13 cellular contexts compared by ENCODE assay signal in the genomic region with DNA sequence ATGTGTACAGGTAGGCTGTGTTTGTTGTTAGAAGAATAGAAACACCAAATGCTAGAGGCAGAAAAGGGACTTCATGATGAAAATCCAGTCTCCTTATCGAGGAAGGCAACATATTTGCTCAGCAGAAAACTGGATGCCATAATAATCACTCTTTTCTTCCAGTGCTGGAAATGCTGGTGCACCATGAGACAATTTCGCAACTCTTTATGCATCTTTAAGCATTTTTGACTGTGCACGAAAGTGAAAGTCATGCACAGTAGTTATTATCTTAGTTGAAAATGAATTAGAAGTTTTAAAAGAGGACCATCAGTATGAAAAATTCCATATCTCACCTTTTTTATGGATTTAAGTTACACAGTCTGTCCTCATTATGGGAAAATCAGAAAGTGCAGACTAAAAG.
DNase-seq lines count a peak whose midpoint lies in the region; ATAC-seq, FAIRE-seq and TF ChIP-seq lines count a peak whose summit lies in the region.
"Had no signal": no experiment of that assay in that cellular context is flagged by ENCODE, and none has a peak within 500 bp of the region (broad histone marks: within the 10 kb centered on the region; RNA-seq: fewer than 3 reads in every experiment).

No MANE protein-coding gene starts in this region.

- ATAC-seq in GM21360 (IDR thresholded peaks at IDR 0.05; ENCODE audit: unreplicated experiment), result peak; percentile 92
- peak; percentile 49 for ATAC-seq in HG03558 (IDR thresholded peaks at IDR 0.05; ENCODE audit: extremely low read depth, unreplicated experiment)
- ATAC-seq in HG03457 (IDR thresholded peaks at IDR 0.05; ENCODE audit: unreplicated experiment), result no peak

- no peak for DNase-seq in D721Med (ENCODE audit: insufficient read length, low spot score)
- no peak for DNase-seq in effector memory CD4-positive, alpha-beta T cell
- DNase-seq in effector CD8-positive, alpha-beta T cell (lab: John Stamatoyannopoulos, UW), result no peak
- no peak for DNase-seq in stimulated activated CD4-positive, alpha-beta T cell treated with anti-CD3 and anti-CD28 coated beads, Interleukin-4, amount 100 ng/mL, for 4 hours
- DNase-seq in NCI-H1105 treated with DMSO at 0.1 percent for 48 hours (lab: John Stamatoyannopoulos, UW), result no peak
- DNase-seq: activated effector memory CD4-positive, alpha-beta T cell treated with anti-CD3 and anti-CD28 coated beads, Interleukin-2, amount 50 U/mL, for 16 hours; NCI-H748 treated with DMSO at 0.1 percent for 48 hours; T-helper 9 cell had no signal

- peak overlapping the region; percentile 14 for H3K4me3 ChIP-seq in effector memory CD4-positive, alpha-beta T cell (ENCODE audit: insufficient read depth, low read depth, low read length, poor library complexity, severe bottlenecking)

- peak; percentile 75 for FAIRE-seq in D721Med (lab: Jason Lieb, UNC)
- FAIRE-seq: GM18507 had no signal

- peaks cover 5% of the 10 kb centered on the region for H3K4me1 ChIP-seq in effector memory CD4-positive, alpha-beta T cell (ENCODE audit: control insufficient read depth, insufficient read depth, low read length, poor library complexity, severe bottlenecking)

- H3K9me3 ChIP-seq in effector memory CD4-positive, alpha-beta T cell (ENCODE audit: control insufficient read depth, low read length), result no peaks in the 10 kb centered on the region
- H3K9me3 ChIP-seq: neutrophil had no signal

- no peak for TF ChIP-seq CTCF in D721Med (IDR thresholded peaks at IDR 0.05; ENCODE audit: insufficient read depth, missing control alignments)

- H3K36me3 ChIP-seq in effector memory CD4-positive, alpha-beta T cell (ENCODE audit: control insufficient read depth, insufficient read depth, low read length), result no peaks in the 10 kb centered on the region
- H3K36me3 ChIP-seq: neutrophil had no signal

- no peaks in the 10 kb centered on the region for H3K27me3 ChIP-seq in effector memory CD4-positive, alpha-beta T cell (replicated peaks; ENCODE audit: control insufficient read depth, insufficient read depth, low read length, poor library complexity, severe bottlenecking)
- H3K27me3 ChIP-seq: neutrophil had no signal

- no peak overlapping the region for H3K27ac ChIP-seq in effector memory CD4-positive, alpha-beta T cell (ENCODE audit: insufficient read depth, low read length, poor library complexity, severe bottlenecking)
- H3K27ac ChIP-seq: neutrophil had no signal
